Comparison of ENCODE assay signal across 9 cellular contexts in the genomic region with DNA sequence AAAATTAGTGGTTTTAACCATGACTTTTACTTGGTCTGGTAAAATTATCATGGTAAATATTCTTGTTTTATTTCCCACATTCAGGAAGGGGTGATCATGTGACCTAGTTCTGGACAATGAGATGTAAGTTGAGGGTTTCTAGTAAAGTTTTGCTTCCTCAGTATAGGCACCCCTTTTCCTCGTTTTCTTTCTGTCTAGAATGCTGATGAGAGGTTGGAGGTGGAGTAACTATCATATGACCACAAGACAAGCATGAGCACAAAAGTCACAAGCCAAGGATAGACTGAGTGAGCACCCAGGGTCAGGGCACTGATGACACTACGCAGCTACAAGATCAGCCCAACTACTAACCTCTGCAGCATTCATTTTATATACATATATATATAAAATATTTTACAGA. TPM values are rescaled to one million over a fixed set of nuclear protein-coding genes. Genes with fewer than 3 reads are reported as not detected.
DNase-seq lines count a peak whose midpoint lies in the region; ATAC-seq and TF ChIP-seq lines count a peak whose summit lies in the region.
"Had no signal": no experiment of that assay in that cellular context is flagged by ENCODE, and none has a peak within 500 bp of the region (broad histone marks: within the 10 kb centered on the region; RNA-seq: fewer than 3 reads in every experiment).

No MANE protein-coding gene starts in this region.

- H3K27ac ChIP-seq in esophagus squamous epithelium, result peak overlapping the region in 1 of 4 donors; percentile 22
- H3K27ac ChIP-seq in osteoblast (ENCODE audit: low read depth, low read length), result peak overlapping the region; percentile 56

- H3K36me3 ChIP-seq in esophagus squamous epithelium (no peaks in the 10 kb centered on the region), osteoblast (ENCODE audit: insufficient read depth, low read length) (no peaks in the 10 kb centered on the region)

- 43 to 53% methylated on average over 2 of the region's 2 CpGs for WGBS in esophagus squamous epithelium, 2 donors

- peak overlapping the region; percentile 17 for H3K4me3 Mint-ChIP-seq in Calu3 (ENCODE audit: low read depth, unreplicated experiment)

- H3K36me3 Mint-ChIP-seq in Calu3 (ENCODE audit: insufficient read depth, unreplicated experiment), result peaks cover 4% of the 10 kb centered on the region

- peak overlapping the region; percentile 59 for H3K4me2 ChIP-seq in osteoblast (ENCODE audit: insufficient read depth, low read length)

- H3K9me3 ChIP-seq in esophagus squamous epithelium, result no peaks in the 10 kb centered on the region
- no peaks in the 10 kb centered on the region for H3K9me3 ChIP-seq in osteoblast (ENCODE audit: low read depth, low read length)

- intact Hi-C loops in Calu3 (cut with micrococcal nuclease; ENCODE audit: unreplicated experiment), result no loop called here
- intact Hi-C loops in esophagus squamous epithelium (cut with DNase I), result no loop called here

- H3K4me1 ChIP-seq in esophagus squamous epithelium (peaks cover 0 to 22% (median 5%) of the 10 kb centered on the region in 3 donors), osteoblast (ENCODE audit: insufficient read depth, low read length) (peaks cover 37% of the 10 kb centered on the region)

- H2AFZ ChIP-seq in osteoblast (ENCODE audit: low read length), result no peak overlapping the region

- H3K9me3 Mint-ChIP-seq in Calu3 (ENCODE audit: low read depth, unreplicated experiment), result peaks cover 2% of the 10 kb centered on the region

- no peak for DNase-seq in Calu3
- DNase-seq in NCI-H69 (lab: John Stamatoyannopoulos, UW), result peak; percentile 8
- no peak for DNase-seq in esophagus squamous epithelium (lab: John Stamatoyannopoulos, UW)
- peak; percentile 71 for DNase-seq in osteoblast (ENCODE audit: insufficient read length, low spot score, missing footprints)
- no peak for DNase-seq in globus pallidus (ENCODE audit: low spot score)
- DNase-seq: effector CD4-positive, alpha-beta T cell had no signal

- no peaks in the 10 kb centered on the region for H4K20me1 ChIP-seq in osteoblast (ENCODE audit: insufficient read depth, low read length)

- ATAC-seq in HG02884 (IDR thresholded peaks at IDR 0.05; ENCODE audit: unreplicated experiment) (no peak), HG03045 (IDR thresholded peaks at IDR 0.05; ENCODE audit: unreplicated experiment) (no peak), HG03439 (IDR thresholded peaks at IDR 0.05; ENCODE audit: unreplicated experiment) (no peak)

- no peak for TF ChIP-seq POLR2A in esophagus squamous epithelium (IDR thresholded peaks at IDR 0.05)

- H3K27ac Mint-ChIP-seq in Calu3 (ENCODE audit: unreplicated experiment), result no peak overlapping the region

- H3K4me1 Mint-ChIP-seq in Calu3 (ENCODE audit: low read depth, unreplicated experiment), result peaks cover 25% of the 10 kb centered on the region

- CTCF ChIA-PET in Calu3 (lab: Charles Lee), result no interaction called here

- no peaks in the 10 kb centered on the region for H3K27me3 ChIP-seq in esophagus squamous epithelium
- H3K27me3 ChIP-seq in osteoblast (ENCODE audit: insufficient read depth, low read length), result no peaks in the 10 kb centered on the region

- BruUV-seq in Calu3 (replicated peaks; lab: Mats Ljungman, UMichigan), result no TSS peak

- H3K4me3 ChIP-seq in esophagus squamous epithelium, result peak overlapping the region; percentile 31 to 67 (median 38)
- no peak overlapping the region for H3K4me3 ChIP-seq in osteoblast (ENCODE audit: insufficient read depth, low read length)

- H3K79me2 ChIP-seq in osteoblast (ENCODE audit: insufficient read depth, low read length), result peaks cover 2% of the 10 kb centered on the region

- TF ChIP-seq CTCF in Calu3 (IDR thresholded peaks at IDR 0.05; ENCODE audit: unreplicated experiment) (no peak), esophagus squamous epithelium (IDR thresholded peaks at IDR 0.05) (no peak), osteoblast (IDR thresholded peaks at IDR 0.05; ENCODE audit: extremely low read depth, low read depth, low read length) (no peak)

- no peaks in the 10 kb centered on the region for H3K27me3 Mint-ChIP-seq in Calu3 (ENCODE audit: unreplicated experiment)

RNA-seq across cellular contexts. Expression of a gene that starts 53.9 kb away (rescaled TPM):
- total RNA-seq in Calu3 (2022), result 51.9 and 57.2 TPM in 2 replicates
- 10 to 100 TPM; 58.8 to 86.8 (median 64.3) TPM for total RNA-seq in esophagus squamous epithelium
- total RNA-seq in osteoblast, result 130 and 160 TPM in 2 replicates

Comparison
In these comparisons a context has a peak if more than half of its experiments do, and no peak if none do; other contexts are left out.
1. DNase-seq: peak in NCI-H69 (single experiment) and osteoblast (single experiment); none in Calu3 (single experiment), esophagus squamous epithelium (single experiment) and globus pallidus (single experiment).